In the genomic region with DNA sequence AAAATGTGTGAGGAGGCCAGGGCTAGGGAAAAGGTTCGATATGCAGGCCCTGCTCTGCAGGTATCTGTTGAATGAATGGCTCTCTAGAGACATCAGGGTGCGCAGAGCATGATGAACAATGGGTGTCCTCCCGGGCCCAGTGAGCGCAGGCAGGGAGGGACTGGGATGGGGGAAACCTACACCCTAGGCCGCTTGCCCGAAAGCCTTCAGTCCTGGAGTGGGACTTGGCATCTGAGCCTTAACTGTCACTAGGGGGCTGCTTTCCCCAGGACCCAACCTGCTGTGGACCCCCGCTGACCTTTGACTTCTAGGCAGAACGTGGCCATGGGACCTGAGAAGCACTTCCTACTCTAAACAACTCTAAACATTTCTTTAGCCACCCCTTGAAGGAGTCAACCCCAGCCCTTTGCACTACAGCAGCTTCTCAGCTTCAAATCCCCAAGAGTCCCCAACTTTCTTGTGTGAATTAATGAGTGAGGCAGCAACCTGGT, we compare ENCODE assay signal across 1 cellular context.
TF ChIP-seq lines count a peak whose summit lies in the region.

No MANE protein-coding gene starts in this region.

TF ChIP-seq in HCT116, 20 proteins besides CTCF, POLR2A, EP300 and RAD21:
- TF ChIP-seq, protein P1, sequence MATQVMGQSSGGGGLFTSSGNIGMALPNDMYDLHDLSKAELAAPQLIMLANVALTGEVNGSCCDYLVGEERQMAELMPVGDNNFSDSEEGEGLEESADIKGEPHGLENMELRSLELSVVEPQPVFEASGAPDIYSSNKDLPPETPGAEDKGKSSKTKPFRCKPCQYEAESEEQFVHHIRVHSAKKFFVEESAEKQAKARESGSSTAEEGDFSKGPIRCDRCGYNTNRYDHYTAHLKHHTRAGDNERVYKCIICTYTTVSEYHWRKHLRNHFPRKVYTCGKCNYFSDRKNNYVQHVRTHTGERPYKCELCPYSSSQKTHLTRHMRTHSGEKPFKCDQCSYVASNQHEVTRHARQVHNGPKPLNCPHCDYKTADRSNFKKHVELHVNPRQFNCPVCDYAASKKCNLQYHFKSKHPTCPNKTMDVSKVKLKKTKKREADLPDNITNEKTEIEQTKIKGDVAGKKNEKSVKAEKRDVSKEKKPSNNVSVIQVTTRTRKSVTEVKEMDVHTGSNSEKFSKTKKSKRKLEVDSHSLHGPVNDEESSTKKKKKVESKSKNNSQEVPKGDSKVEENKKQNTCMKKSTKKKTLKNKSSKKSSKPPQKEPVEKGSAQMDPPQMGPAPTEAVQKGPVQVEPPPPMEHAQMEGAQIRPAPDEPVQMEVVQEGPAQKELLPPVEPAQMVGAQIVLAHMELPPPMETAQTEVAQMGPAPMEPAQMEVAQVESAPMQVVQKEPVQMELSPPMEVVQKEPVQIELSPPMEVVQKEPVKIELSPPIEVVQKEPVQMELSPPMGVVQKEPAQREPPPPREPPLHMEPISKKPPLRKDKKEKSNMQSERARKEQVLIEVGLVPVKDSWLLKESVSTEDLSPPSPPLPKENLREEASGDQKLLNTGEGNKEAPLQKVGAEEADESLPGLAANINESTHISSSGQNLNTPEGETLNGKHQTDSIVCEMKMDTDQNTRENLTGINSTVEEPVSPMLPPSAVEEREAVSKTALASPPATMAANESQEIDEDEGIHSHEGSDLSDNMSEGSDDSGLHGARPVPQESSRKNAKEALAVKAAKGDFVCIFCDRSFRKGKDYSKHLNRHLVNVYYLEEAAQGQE (IDR thresholded peaks at IDR 0.05; ENCODE audit: low read depth) = no peak
- TF ChIP-seq, protein P2, sequence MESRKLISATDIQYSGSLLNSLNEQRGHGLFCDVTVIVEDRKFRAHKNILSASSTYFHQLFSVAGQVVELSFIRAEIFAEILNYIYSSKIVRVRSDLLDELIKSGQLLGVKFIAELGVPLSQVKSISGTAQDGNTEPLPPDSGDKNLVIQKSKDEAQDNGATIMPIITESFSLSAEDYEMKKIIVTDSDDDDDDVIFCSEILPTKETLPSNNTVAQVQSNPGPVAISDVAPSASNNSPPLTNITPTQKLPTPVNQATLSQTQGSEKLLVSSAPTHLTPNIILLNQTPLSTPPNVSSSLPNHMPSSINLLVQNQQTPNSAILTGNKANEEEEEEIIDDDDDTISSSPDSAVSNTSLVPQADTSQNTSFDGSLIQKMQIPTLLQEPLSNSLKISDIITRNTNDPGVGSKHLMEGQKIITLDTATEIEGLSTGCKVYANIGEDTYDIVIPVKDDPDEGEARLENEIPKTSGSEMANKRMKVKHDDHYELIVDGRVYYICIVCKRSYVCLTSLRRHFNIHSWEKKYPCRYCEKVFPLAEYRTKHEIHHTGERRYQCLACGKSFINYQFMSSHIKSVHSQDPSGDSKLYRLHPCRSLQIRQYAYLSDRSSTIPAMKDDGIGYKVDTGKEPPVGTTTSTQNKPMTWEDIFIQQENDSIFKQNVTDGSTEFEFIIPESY (IDR thresholded peaks at IDR 0.05; ENCODE audit: extremely low read depth, insufficient replicate concordance, low read length) = no peak
- TF ChIP-seq ZNF274 (IDR thresholded peaks at IDR 0.05; ENCODE audit: low read depth, low read length) = no peak
- no peak for TF ChIP-seq EZH2 (IDR thresholded peaks at IDR 0.05)
- no peak for TF ChIP-seq ZFX (IDR thresholded peaks at IDR 0.05)
- TF ChIP-seq SRF (IDR thresholded peaks at IDR 0.05; ENCODE audit: low read depth) = no peak
- no peak for TF ChIP-seq SP1 (IDR thresholded peaks at IDR 0.05; ENCODE audit: low read depth)
- TF ChIP-seq EZH2phosphoT487 (IDR thresholded peaks at IDR 0.05; ENCODE audit: borderline replicate concordance) = no peak
- no peak for TF ChIP-seq YY1 (IDR thresholded peaks at IDR 0.05; ENCODE audit: extremely low read depth, insufficient replicate concordance, low read depth, low read length)
- TF ChIP-seq, protein P3, sequence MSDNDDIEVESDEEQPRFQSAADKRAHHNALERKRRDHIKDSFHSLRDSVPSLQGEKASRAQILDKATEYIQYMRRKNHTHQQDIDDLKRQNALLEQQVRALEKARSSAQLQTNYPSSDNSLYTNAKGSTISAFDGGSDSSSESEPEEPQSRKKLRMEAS (IDR thresholded peaks at IDR 0.05) = no peak
- no peak for TF ChIP-seq SIN3A (IDR thresholded peaks at IDR 0.05; ENCODE audit: low read depth)
- TF ChIP-seq CBX3 (IDR thresholded peaks at IDR 0.05; ENCODE audit: low read depth) = no peak
- no peak for TF ChIP-seq ELF1 (IDR thresholded peaks at IDR 0.05; ENCODE audit: borderline replicate concordance, low read depth)
- no peak for TF ChIP-seq TCF7L2 (IDR thresholded peaks at IDR 0.05; ENCODE audit: borderline replicate concordance, extremely low read depth, insufficient read depth, insufficient read length)
- TF ChIP-seq, protein P4, sequence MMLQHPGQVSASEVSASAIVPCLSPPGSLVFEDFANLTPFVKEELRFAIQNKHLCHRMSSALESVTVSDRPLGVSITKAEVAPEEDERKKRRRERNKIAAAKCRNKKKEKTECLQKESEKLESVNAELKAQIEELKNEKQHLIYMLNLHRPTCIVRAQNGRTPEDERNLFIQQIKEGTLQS (IDR thresholded peaks at IDR 0.05) = no peak
TF ChIP-seq in HCT116: peak in this region for 0.
